Comparison of ENCODE assay signal across 8 cellular contexts in genomic region chr15:76903251-76903681, GRCh38. TPM values are rescaled to one million over a fixed set of nuclear protein-coding genes. Genes with fewer than 3 reads are reported as not detected.
DNase-seq lines count a peak whose midpoint lies in the region; ATAC-seq and TF ChIP-seq lines count a peak whose summit lies in the region.

No MANE protein-coding gene starts in this region.

- intact Hi-C loops in Panc1 (cut with micrococcal nuclease; ENCODE audit: unreplicated experiment) (no loop called here), dorsolateral prefrontal cortex (cut with DNase I) (no loop called here)

- POLR2A ChIA-PET in Panc1 (lab: Charles Lee) = interaction anchor here (0.5 kb wide), 1 partner anchor 57 kb away, joined by 3 read pairs; no protein-coding TSS in a partner anchor

- H3K36me3 ChIP-seq in Panc1 (ENCODE audit: control insufficient read depth, insufficient read depth, low read length) = no peaks in the 10 kb centered on the region

- CTCF ChIA-PET in Panc1 (lab: Charles Lee) = no interaction called here

- H3K27me3 ChIP-seq in Panc1 (ENCODE audit: control insufficient read depth, insufficient read depth, low read length) (no peaks in the 10 kb centered on the region), dorsolateral prefrontal cortex (no peaks in the 10 kb centered on the region)

- BruUV-seq in Panc1 (replicated peaks; lab: Mats Ljungman, UMichigan) = TSS peak; percentile 73

- in situ Hi-C loops in Panc1 (cut with HindIII; ENCODE audit: low pct_unique_long_range_greater_than_20kb, low sequenced_read_pairs) = no loop called here

- peaks cover 18% of the 10 kb centered on the region for H3K4me1 ChIP-seq in Panc1 (ENCODE audit: control insufficient read depth, insufficient read depth, low read length)

- no peak overlapping the region for H3K4me3 ChIP-seq in Panc1 (ENCODE audit: low read depth in 2 of 2, low read length in 2 of 2)
- H3K4me3 ChIP-seq in dorsolateral prefrontal cortex = peak overlapping the region in 16 of 59 donors; percentile 2 to 99 (median 90)

- TF ChIP-seq CTCF in C4-2B (conservative IDR thresholded peaks at IDR 0.05) = peak; percentile 25
- peak; percentile 50; the same call in 2 of the 3 replicates for TF ChIP-seq CTCF in GM12872 (IDR thresholded peaks at IDR 0.05; ENCODE audit: insufficient read depth, low read depth, low read length)
- TF ChIP-seq CTCF in Panc1 (IDR thresholded peaks at IDR 0.05) = peak; percentile 67
- peak in 49 of 56 donors; percentile 6 to 64 (median 39) for TF ChIP-seq CTCF in dorsolateral prefrontal cortex (IDR thresholded peaks at IDR 0.05 in 54 of 56, conservative IDR thresholded peaks at IDR 0.05 in 2 of 56; ENCODE audit: low read depth in 1 of 56, partially characterized antibody in 56 of 56)

- H3K27ac ChIP-seq in C4-2B = no peak overlapping the region
- no peak overlapping the region for H3K27ac ChIP-seq in Panc1 (ENCODE audit: low read length)
- H3K27ac ChIP-seq in dorsolateral prefrontal cortex = peak overlapping the region in 43 of 59 donors; percentile 6 to 99 (median 93)

- ATAC-seq in Panc1 (no peak), GM21447 (IDR thresholded peaks at IDR 0.05; ENCODE audit: unreplicated experiment) (no peak), GM19455 (IDR thresholded peaks at IDR 0.05; ENCODE audit: unreplicated experiment) (no peak), GM19324 (IDR thresholded peaks at IDR 0.05; ENCODE audit: low FRiP score, unreplicated experiment) (no peak)

- peak; percentile 33 for DNase-seq in Panc1 (ENCODE audit: low read depth, low spot score)
- DNase-seq in dorsolateral prefrontal cortex = no peak
- peak; percentile 49 for DNase-seq in pons (ENCODE audit: low spot score)

- no peaks in the 10 kb centered on the region for H3K9me3 ChIP-seq in Panc1 (ENCODE audit: control insufficient read depth, insufficient read depth, low read depth, low read length)

RNA-seq across cellular contexts. Expression of gene SCAPER, which starts 1.9 kb away (rescaled TPM):
- total RNA-seq in Panc1 (2021; ENCODE audit: unreplicated experiment) (15.3 TPM), dorsolateral prefrontal cortex (100 to 1,000 TPM in 2 of 120 experiments, 10 to 100 TPM in 118; 50.1 to 102 (median 70.1) TPM)
- polyA plus RNA-seq in Panc1 (2012; ENCODE audit: insufficient read length) = 3.6 TPM

RNA-seq across cellular contexts. Expression of gene RCN2, which starts 28.3 kb away (rescaled TPM):
- total RNA-seq in Panc1 (2021; ENCODE audit: unreplicated experiment) (60.7 TPM), dorsolateral prefrontal cortex (10 to 100 TPM; 30.8 to 80.2 (median 58.9) TPM)
- 38.0 TPM for polyA plus RNA-seq in Panc1 (2012; ENCODE audit: insufficient read length)

Comparison
In these comparisons a context has a peak if more than half of its experiments do, and no peak if none do; other contexts are left out.
1. H3K27ac ChIP-seq: peak in dorsolateral prefrontal cortex (43 of 59); none in C4-2B (single experiment) and Panc1 (single experiment).
2. DNase-seq: peak in Panc1 (single experiment) and pons (single experiment); none in dorsolateral prefrontal cortex (0 of 10).
3. Peak in every context shown above with its lines, with median percentiles within 50 percentile points of each other: CTCF ChIP-seq.